20 cellular contexts compared by ENCODE assay signal in the genomic region with DNA sequence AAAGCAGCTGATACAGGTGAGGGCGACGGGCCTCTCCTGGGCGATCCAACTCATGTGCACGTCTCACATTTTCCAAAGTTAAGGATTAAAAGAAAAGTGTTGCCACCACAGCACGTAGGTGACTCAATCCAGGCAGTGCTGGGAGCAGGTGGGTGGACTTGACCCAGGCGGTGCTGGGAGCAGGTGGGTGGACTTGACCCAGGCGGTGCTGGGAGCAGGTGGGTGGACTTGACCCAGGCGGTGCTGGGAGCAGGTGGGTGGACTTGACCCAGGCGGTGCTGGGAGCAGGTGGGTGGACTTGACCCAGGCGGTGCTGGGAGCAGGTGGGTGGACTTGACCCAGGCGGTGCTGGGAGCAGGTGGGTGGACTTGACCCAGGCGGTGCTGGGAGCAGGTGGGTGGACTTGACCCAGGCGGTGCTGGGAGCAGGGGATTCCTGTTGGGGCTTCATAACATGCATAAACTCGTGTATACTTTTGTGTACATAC. TPM values are rescaled to one million over a fixed set of nuclear protein-coding genes. Genes with fewer than 3 reads are reported as not detected.
"Had no signal": no experiment of that assay in that cellular context is flagged by ENCODE, and none has a peak within 500 bp of the region (broad histone marks: within the 10 kb centered on the region; RNA-seq: fewer than 3 reads in every experiment).

No MANE protein-coding gene starts in this region.

RNA-seq across cellular contexts. Expression of a gene that starts 10.6 kb away (rescaled TPM):
- total RNA-seq: fibroblast of villous mesenchyme, glomerular endothelial cell had no signal
- polyA plus RNA-seq: endothelial cell of umbilical vein, fibroblast of lung had no signal

RNA-seq across cellular contexts. Expression of a gene that starts 20.7 kb away (rescaled TPM):
- total RNA-seq: activated B cell treated with CpG ODN at 0.5 μM for 24 hours; activated CD8-positive, alpha-beta T cell treated with anti-CD3 and anti-CD28 coated beads for 36 hours; activated naive CD4-positive, alpha-beta T cell treated with anti-CD3 and anti-CD28 coated beads for 36 hours; activated naive CD8-positive, alpha-beta T cell treated with anti-CD3 and anti-CD28 coated beads for 36 hours; activated T-helper 1 cell treated with anti-CD3 and anti-CD28 coated beads, Interleukin-12 subunit alpha, Interleukin-12 subunit beta, Interleukin-2, Interleukin-4 antibody, amounts not matched to agents 30 ng/mL and 10 ng/mL and 1 ng/mL, durations not matched to agents 14 hours and 24 hours and 36 hours; activated T-helper 2 cell treated with anti-CD3 and anti-CD28 coated beads, Interferon-gamma antibody, Interleukin-2, Interleukin-4, amounts not matched to agents 10 μg/mL and 5 μg/mL and 100 μg/mL, durations not matched to agents 14 hours and 24 hours and 36 hours; adrenal gland; aorta; body of pancreas; dermis blood vessel endothelial cell; endothelial cell of umbilical vein; fibroblast of lung; fibroblast of villous mesenchyme; gastroesophageal sphincter; glomerular endothelial cell; T-cell; T-helper 2 cell treated with Interferon-gamma antibody and Interleukin-4, amounts not matched to agents 100 ng/mL and 5 ng/mL, for 36 hours had no signal
- polyA plus RNA-seq: aorta, endothelial cell of umbilical vein, esophagus, fibroblast of lung had no signal

RNA-seq across cellular contexts. Expression of a gene that starts 23.0 kb away (rescaled TPM):
- total RNA-seq: activated B cell treated with CpG ODN at 0.5 μM for 24 hours; activated CD8-positive, alpha-beta T cell treated with anti-CD3 and anti-CD28 coated beads for 36 hours; activated naive CD4-positive, alpha-beta T cell treated with anti-CD3 and anti-CD28 coated beads for 36 hours; activated naive CD8-positive, alpha-beta T cell treated with anti-CD3 and anti-CD28 coated beads for 36 hours; activated T-helper 1 cell treated with anti-CD3 and anti-CD28 coated beads, Interleukin-12 subunit alpha, Interleukin-12 subunit beta, Interleukin-2, Interleukin-4 antibody, amounts not matched to agents 30 ng/mL and 10 ng/mL and 1 ng/mL, durations not matched to agents 14 hours and 24 hours and 36 hours; activated T-helper 2 cell treated with anti-CD3 and anti-CD28 coated beads, Interferon-gamma antibody, Interleukin-2, Interleukin-4, amounts not matched to agents 10 μg/mL and 5 μg/mL and 100 μg/mL, durations not matched to agents 14 hours and 24 hours and 36 hours; aorta; chondrocyte; dermis blood vessel endothelial cell; endothelial cell of umbilical vein; esophagus squamous epithelium; fibroblast of lung; fibroblast of villous mesenchyme; gastroesophageal sphincter; glomerular endothelial cell had no signal
- polyA plus RNA-seq: endothelial cell of umbilical vein, fibroblast of lung had no signal
